In the genomic region with DNA sequence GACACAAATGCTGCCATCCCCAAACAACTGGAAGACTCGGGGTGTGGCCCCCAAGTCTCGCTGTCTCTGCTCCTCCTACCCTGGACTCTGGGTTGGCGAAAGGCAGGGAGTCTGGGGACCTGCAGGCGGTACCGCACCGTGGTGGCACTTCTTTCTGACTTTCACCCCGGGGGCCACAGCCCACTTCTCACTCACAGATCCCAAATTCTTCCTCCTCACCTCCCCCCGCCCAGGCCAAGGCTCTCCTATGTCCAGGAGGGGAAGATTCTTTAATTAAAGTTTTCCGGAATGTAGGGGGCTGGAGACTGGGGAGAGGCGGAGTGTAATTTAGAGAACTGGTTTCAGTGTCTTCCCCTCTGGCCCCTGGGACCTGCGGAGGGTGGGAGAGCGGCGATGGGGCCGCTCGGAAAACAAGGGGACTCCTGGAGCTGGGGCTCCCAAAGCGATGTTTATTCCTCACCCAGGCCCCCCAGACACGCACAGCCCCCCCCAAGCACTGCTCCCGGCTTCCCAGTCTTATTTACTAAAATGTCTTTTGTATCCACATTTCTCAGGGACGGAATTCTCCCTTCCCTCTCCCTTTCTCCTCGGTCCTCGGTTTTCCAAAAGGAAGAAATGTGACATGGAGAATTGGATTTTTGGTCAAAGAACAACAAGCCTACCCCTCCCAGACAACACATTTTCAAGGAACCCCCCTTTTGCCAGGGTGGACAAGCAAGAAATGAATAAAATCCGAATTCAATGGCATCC, we compare ENCODE assay signal across 17 cellular contexts. TPM values are rescaled to one million over a fixed set of nuclear protein-coding genes. Genes with fewer than 3 reads are reported as not detected.
DNase-seq lines count a peak whose midpoint lies in the region; TF ChIP-seq lines count a peak whose summit lies in the region.
"Had no signal": no experiment of that assay in that cellular context is flagged by ENCODE, and none has a peak within 500 bp of the region (broad histone marks: within the 10 kb centered on the region; RNA-seq: fewer than 3 reads in every experiment).

No MANE protein-coding gene starts in this region.

- H3K4me1 Mint-ChIP-seq in activated CD4-positive, alpha-beta T cell treated with anti-CD3 and anti-CD28 coated beads, Interleukin-2, amount 10 ng/mL, durations not matched to agents 24 days and 14 days: peaks cover 8% of the 10 kb centered on the region
- peaks cover 15% of the 10 kb centered on the region for H3K4me1 Mint-ChIP-seq in osteocyte (ENCODE audit: unreplicated experiment)

- no peaks in the 10 kb centered on the region for H3F3A ChIP-seq in SK-N-SH (replicated peaks; ENCODE audit: insufficient read depth)

- CTCF ChIA-PET in OCI-LY7 (lab: Charles Lee; ENCODE audit: unreplicated experiment) (no interaction called here), SK-N-SH (lab: Yijun Ruan, JAX) (no interaction called here)

- WGBS in SK-N-SH (ENCODE audit: low lambda C conversion rate): 83% methylated on average over 22 of the region's 22 CpGs

- H3K4me3 Mint-ChIP-seq in activated CD4-positive, alpha-beta T cell treated with anti-CD3 and anti-CD28 coated beads, Interleukin-2, amount 10 ng/mL, durations not matched to agents 24 days and 14 days: peak overlapping the region; percentile 75
- peak overlapping the region; percentile 22 for H3K4me3 Mint-ChIP-seq in osteocyte (ENCODE audit: unreplicated experiment)

- H3K4me1 ChIP-seq in OCI-LY7 (ENCODE audit: insufficient read depth, low read length, poor library complexity, severe bottlenecking) (peaks cover 24% of the 10 kb centered on the region), iPS-15b (ENCODE audit: control insufficient read depth, insufficient read depth, low read length) (peaks cover 14% of the 10 kb centered on the region), SK-N-SH (ENCODE audit: control insufficient read depth in 1 of 2, insufficient read depth in 2 of 2, low read depth in 1 of 2, low read length in 1 of 2) (peaks cover 0 to 11% of the 10 kb centered on the region in 2 experiments; a peak in 1 of 4 replicates)

- BruUV-seq in OCI-LY7 (replicated peaks; lab: Mats Ljungman, UMichigan): no TSS peak

- peak overlapping the region; percentile 78; the same call in 1 of the 2 replicates for H3K4me2 ChIP-seq in OCI-LY7 (ENCODE audit: low read length)
- H3K4me2 ChIP-seq in SK-N-SH: no peak overlapping the region
- H3K4me2 ChIP-seq: PC-9 had no signal

- no peaks in the 10 kb centered on the region for H4K20me1 ChIP-seq in OCI-LY7 (ENCODE audit: insufficient read depth, low read length)
- no peaks in the 10 kb centered on the region for H4K20me1 ChIP-seq in SK-N-SH (ENCODE audit: insufficient read depth)

- H3K4me3 ChIP-seq in OCI-LY7 (ENCODE audit: low read depth, low read length, poor library complexity, severe bottlenecking): no peak overlapping the region
- H3K4me3 ChIP-seq in iPS-15b (ENCODE audit: low read depth, low read length): peak overlapping the region; percentile 37
- no peak overlapping the region for H3K4me3 ChIP-seq in SK-N-SH (ENCODE audit: low read depth in 2 of 2, low read length in 1 of 2)
- H3K4me3 ChIP-seq: PC-9 had no signal

- no peak for TF ChIP-seq RAD21 in SK-N-SH (IDR thresholded peaks at IDR 0.05; ENCODE audit: low read length)

- H3K27ac Mint-ChIP-seq in activated CD4-positive, alpha-beta T cell treated with anti-CD3 and anti-CD28 coated beads, Interleukin-2, amount 10 ng/mL, durations not matched to agents 24 days and 14 days: no peak overlapping the region
- H3K27ac Mint-ChIP-seq in osteocyte (ENCODE audit: unreplicated experiment): no peak overlapping the region

- no peak overlapping the region for H2AFZ ChIP-seq in OCI-LY7 (ENCODE audit: low read length)
- no peak overlapping the region for H2AFZ ChIP-seq in SK-N-SH (ENCODE audit: low read depth)
- H2AFZ ChIP-seq: PC-9 had no signal

- no peaks in the 10 kb centered on the region for H3K9me3 ChIP-seq in OCI-LY7 (ENCODE audit: low read length)
- no peaks in the 10 kb centered on the region for H3K9me3 ChIP-seq in iPS-15b (ENCODE audit: control insufficient read depth, insufficient read depth, low read length)
- no peaks in the 10 kb centered on the region for H3K9me3 ChIP-seq in SK-N-SH
- H3K9me3 ChIP-seq: neutrophil, sigmoid colon had no signal

- no peaks in the 10 kb centered on the region for H3K36me3 Mint-ChIP-seq in activated CD4-positive, alpha-beta T cell treated with anti-CD3 and anti-CD28 coated beads, Interleukin-2, amount 10 ng/mL, durations not matched to agents 24 days and 14 days (ENCODE audit: low read depth)
- H3K36me3 Mint-ChIP-seq in osteocyte (ENCODE audit: unreplicated experiment): no peaks in the 10 kb centered on the region

- no peak for TF ChIP-seq EP300 in SK-N-SH (IDR thresholded peaks at IDR 0.05; ENCODE audit: borderline replicate concordance in 1 of 2, low read depth in 1 of 2, low read length in 1 of 2)

- DNase-seq in activated CD4-positive, alpha-beta T cell treated with anti-CD3 and anti-CD28 coated beads, Interleukin-2, amount 10 ng/mL, durations not matched to agents 24 days and 14 days: no peak
- no peak for DNase-seq in activated CD4-positive, alpha-beta T cell treated with anti-CD3 and anti-CD28 coated beads for 1 hour
- no peak for DNase-seq in OCI-LY7 (ENCODE audit: low spot score)
- DNase-seq in osteocyte (ENCODE audit: extremely low spot score, unreplicated experiment): no peak
- DNase-seq in SK-N-SH: no peak
- DNase-seq in midbrain (lab: John Stamatoyannopoulos, UW): no peak
- no peak for DNase-seq in NCI-H1048 (lab: John Stamatoyannopoulos, UW)
- DNase-seq: activated gamma-delta T cell treated with Interleukin-2 at 50 U/mL for 16 hours, IMR-90, NCI-H1436, NCI-H446 treated with DMSO at 0.1 percent for 48 hours, PC-9, sigmoid colon had no signal

- TF ChIP-seq CTCF in OCI-LY7 (conservative IDR thresholded peaks at IDR 0.05; ENCODE audit: low read length): no peak
- TF ChIP-seq CTCF in osteocyte (IDR thresholded peaks at IDR 0.05): no peak
- no peak for TF ChIP-seq CTCF in SK-N-SH (IDR thresholded peaks at IDR 0.05)

- H3K36me3 ChIP-seq in OCI-LY7 (ENCODE audit: insufficient read depth, low read length) (no peaks in the 10 kb centered on the region), iPS-15b (ENCODE audit: control insufficient read depth, insufficient read depth, low read length) (no peaks in the 10 kb centered on the region), SK-N-SH (replicated peaks in 1 of 2; ENCODE audit: control insufficient read depth in 1 of 2, insufficient read depth in 2 of 2, low read length in 1 of 2) (no peaks in the 10 kb centered on the region)
- H3K36me3 ChIP-seq: cardiac muscle cell, neutrophil, sigmoid colon had no signal

- H3K27me3 ChIP-seq in iPS-15b (ENCODE audit: control insufficient read depth, insufficient read depth, low read length): peaks cover 84% of the 10 kb centered on the region
- peaks cover 9% of the 10 kb centered on the region for H3K27me3 ChIP-seq in SK-N-SH (ENCODE audit: insufficient read depth)

- no peaks in the 10 kb centered on the region for H3K9me2 ChIP-seq in OCI-LY7 (ENCODE audit: insufficient read depth, low read length)
- H3K9me2 ChIP-seq in SK-N-SH: no peaks in the 10 kb centered on the region

- no peak overlapping the region for H3K27ac ChIP-seq in OCI-LY7 (ENCODE audit: low read depth, low read length, poor library complexity, severe bottlenecking)
- H3K27ac ChIP-seq in SK-N-SH (ENCODE audit: low read depth in 2 of 2, low read length in 1 of 2): no peak overlapping the region
- H3K27ac ChIP-seq: cardiac muscle cell, neutrophil, PC-9, sigmoid colon had no signal

- peaks cover 82% of the 10 kb centered on the region for H3K27me3 Mint-ChIP-seq in activated CD4-positive, alpha-beta T cell treated with anti-CD3 and anti-CD28 coated beads, Interleukin-2, amount 10 ng/mL, durations not matched to agents 24 days and 14 days
- peaks cover 61% of the 10 kb centered on the region for H3K27me3 Mint-ChIP-seq in osteocyte (ENCODE audit: unreplicated experiment)

- H3K79me2 ChIP-seq in OCI-LY7 (ENCODE audit: insufficient read depth, low read depth, low read length) (no peaks in the 10 kb centered on the region), SK-N-SH (ENCODE audit: insufficient read depth) (no peaks in the 10 kb centered on the region)

- POLR2A ChIA-PET in OCI-LY7 (lab: Charles Lee): no interaction called here
- POLR2A ChIA-PET in SK-N-SH (lab: Yijun Ruan, JAX): no interaction called here

- intact Hi-C loops in activated CD4-positive, alpha-beta T cell treated with anti-CD3 and anti-CD28 coated beads, Interleukin-2, amount 10 ng/mL, durations not matched to agents 24 days and 14 days (cut with micrococcal nuclease): no loop called here
- intact Hi-C loops in OCI-LY7 (cut with micrococcal nuclease; ENCODE audit: unreplicated experiment): no loop called here

- H3K9ac ChIP-seq in iPS-15b (ENCODE audit: low read depth, low read length) (no peak overlapping the region), SK-N-SH (no peak overlapping the region)

- H3K9me3 Mint-ChIP-seq in activated CD4-positive, alpha-beta T cell treated with anti-CD3 and anti-CD28 coated beads, Interleukin-2, amount 10 ng/mL, durations not matched to agents 24 days and 14 days: no peaks in the 10 kb centered on the region
- H3K9me3 Mint-ChIP-seq in osteocyte (ENCODE audit: unreplicated experiment): no peaks in the 10 kb centered on the region

TF ChIP-seq in SK-N-SH, 30 proteins besides CTCF, POLR2A, EP300 and RAD21 (continues in another document):
- no peak for TF ChIP-seq EZH2phosphoT487 (IDR thresholded peaks at IDR 0.05; ENCODE audit: borderline replicate concordance, low read depth)
- no peak for TF ChIP-seq TEAD4 (IDR thresholded peaks at IDR 0.05; ENCODE audit: borderline replicate concordance, insufficient read depth)
- TF ChIP-seq MEF2A (IDR thresholded peaks at IDR 0.05; ENCODE audit: borderline replicate concordance, low read depth): no peak
- no peak for TF ChIP-seq SMC3 (IDR thresholded peaks at IDR 0.05; ENCODE audit: low read depth, low read length)
- no peak for TF ChIP-seq SIN3A (IDR thresholded peaks at IDR 0.05; ENCODE audit: borderline replicate concordance, low read depth, low read length)

RNA-seq across cellular contexts. Expression of a gene that starts 1.2 kb away (rescaled TPM):
- total RNA-seq in activated CD4-positive, alpha-beta T cell treated with anti-CD3 and anti-CD28 coated beads, Interleukin-2, amount 10 ng/mL, durations not matched to agents 24 days and 14 days: 0.05 and 0.07 TPM in 2 replicates
- total RNA-seq in OCI-LY7 (2014; rRNA removed; shearing (Covaris generic)): 4.9 and 5.6 TPM in 2 replicates
- 5.1 and 5.5 TPM in 2 replicates for total RNA-seq in OCI-LY7 (2022)
- 2.0 and 2.4 TPM in 2 replicates for total RNA-seq in osteocyte
- polyA plus RNA-seq in SK-N-SH (2012; rRNA removed): 5.3 and 7.6 TPM in 2 replicates
- polyA plus RNA-seq in SK-N-SH (2012; cell fraction: cytosol; rRNA removed): 3.7 and 4.9 TPM in 2 replicates
- 13.4 and 18.7 TPM in 2 replicates for polyA plus RNA-seq in SK-N-SH (2012; cell fraction: nucleus; rRNA removed)

RNA-seq across cellular contexts. Expression of a gene that starts 34.1 kb away (rescaled TPM):
- not detected in 2 replicates for total RNA-seq in activated CD4-positive, alpha-beta T cell treated with anti-CD3 and anti-CD28 coated beads, Interleukin-2, amount 10 ng/mL, durations not matched to agents 24 days and 14 days
- not detected in 2 replicates for total RNA-seq in OCI-LY7 (2014; rRNA removed; shearing (Covaris generic))
- total RNA-seq in OCI-LY7 (2022) (not detected in 2 replicates), osteocyte (not detected in 2 replicates)
- polyA plus RNA-seq in SK-N-SH (2012; rRNA removed): not detected in 2 replicates
- not detected in 2 replicates for polyA plus RNA-seq in SK-N-SH (2012; cell fraction: cytosol; rRNA removed)
- polyA plus RNA-seq in SK-N-SH (2012; cell fraction: nucleus; rRNA removed): not detected in 2 replicates
- total RNA-seq: cardiac muscle cell, IMR-90, left lobe of liver, PC-9, sigmoid colon had no signal
- polyA plus RNA-seq: IMR-90 had no signal
